ENCODE assay signal across 23 cellular contexts in the genomic region with DNA sequence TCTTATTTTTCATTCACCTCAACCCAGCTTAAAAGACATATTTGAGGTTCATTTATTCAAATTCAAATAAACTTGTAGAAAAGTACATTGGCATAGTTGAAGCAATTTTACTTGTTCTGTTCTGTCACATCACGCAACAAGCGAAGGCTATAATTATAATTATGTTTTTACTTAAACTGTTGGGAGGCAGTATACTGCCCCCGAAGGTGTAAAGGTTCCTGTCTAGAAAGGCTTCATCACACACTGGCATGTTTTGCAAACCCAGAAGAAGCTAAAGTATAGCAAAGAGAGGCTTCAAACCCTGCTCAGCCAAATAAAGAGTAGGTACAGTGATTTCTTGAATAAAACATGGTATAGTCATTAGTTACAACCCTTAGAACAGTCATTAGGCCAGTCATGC.
"Had no signal": no experiment of that assay in that cellular context is flagged by ENCODE, and none has a peak within 500 bp of the region (broad histone marks: within the 10 kb centered on the region; RNA-seq: fewer than 3 reads in every experiment).

No MANE protein-coding gene starts in this region.

- DNase-seq: activated CD4-positive, alpha-beta T cell treated with anti-CD3 and anti-CD28 coated beads, Interleukin-2, amount 50 U/mL, for 1 hour; activated CD8-positive, alpha-beta T cell treated with anti-CD3 and anti-CD28 coated beads for 36 hours; activated naive CD8-positive, alpha-beta T cell treated with anti-CD3 and anti-CD28 coated beads, Interleukin-2, amount 50 U/mL, for 24 hours; activated T-cell treated with anti-CD3 and anti-CD28 coated beads, Interleukin-2, amount 50 U/mL, for 4 hours; amygdala; dermis blood vessel endothelial cell; effector CD4-positive, alpha-beta T cell; esophagus squamous epithelium; left lung; mesendoderm; natural killer cell; right lobe of liver; stimulated activated CD4-positive, alpha-beta T cell treated with anti-CD3 and anti-CD28 coated beads, Interleukin-2, amount 100 ng/mL, for 48 hours; stimulated activated naive CD4-positive, alpha-beta T cell treated with Interleukin-2 at 50 U/mL for 16 hours; T-helper 1 cell had no signal

- H3K27me3 Mint-ChIP-seq: activated CD8-positive, alpha-beta T cell treated with anti-CD3 and anti-CD28 coated beads for 36 hours; activated naive CD4-positive, alpha-beta T cell treated with anti-CD3 and anti-CD28 coated beads, Interleukin-2, amount 50 U/mL, for 24 hours; activated naive CD8-positive, alpha-beta T cell treated with anti-CD3 and anti-CD28 coated beads, Interleukin-2, amount 50 U/mL, for 24 hours; activated T-helper 17 cell treated with anti-CD3 and anti-CD28 coated beads, Interleukin-2, amount 50 U/mL, for 72 hours; central memory CD8-positive, alpha-beta T cell had no signal

- ATAC-seq: activated CD8-positive, alpha-beta T cell treated with anti-CD3 and anti-CD28 coated beads for 36 hours; activated naive CD8-positive, alpha-beta T cell treated with anti-CD3 and anti-CD28 coated beads, Interleukin-2, amount 50 U/mL, for 24 hours; activated T-cell treated with anti-CD3 and anti-CD28 coated beads, Interleukin-2, amount 50 U/mL, for 4 hours; activated T-helper 17 cell treated with anti-CD3 and anti-CD28 coated beads, Interleukin-2, amount 50 U/mL, for 72 hours; left lung; natural killer cell; right lobe of liver had no signal

- H3K27ac Mint-ChIP-seq: activated CD8-positive, alpha-beta T cell treated with anti-CD3 and anti-CD28 coated beads for 36 hours; activated naive CD4-positive, alpha-beta T cell treated with anti-CD3 and anti-CD28 coated beads, Interleukin-2, amount 50 U/mL, for 24 hours; activated naive CD8-positive, alpha-beta T cell treated with anti-CD3 and anti-CD28 coated beads, Interleukin-2, amount 50 U/mL, for 24 hours; activated T-helper 17 cell treated with anti-CD3 and anti-CD28 coated beads, Interleukin-2, amount 50 U/mL, for 72 hours; natural killer cell; T-helper 2 cell treated with Interferon-gamma antibody and Interleukin-4, amounts not matched to agents 5 μg/mL and 100 μg/mL, for 36 hours had no signal

- H3K9me3 Mint-ChIP-seq: activated CD8-positive, alpha-beta T cell treated with anti-CD3 and anti-CD28 coated beads for 36 hours; activated naive CD4-positive, alpha-beta T cell treated with anti-CD3 and anti-CD28 coated beads, Interleukin-2, amount 50 U/mL, for 24 hours; activated naive CD8-positive, alpha-beta T cell treated with anti-CD3 and anti-CD28 coated beads, Interleukin-2, amount 50 U/mL, for 24 hours; activated T-cell treated with anti-CD3 and anti-CD28 coated beads, Interleukin-2, amount 50 U/mL, for 4 hours; activated T-helper 17 cell treated with anti-CD3 and anti-CD28 coated beads, Interleukin-2, amount 50 U/mL, for 72 hours; central memory CD8-positive, alpha-beta T cell; natural killer cell; T-helper 2 cell treated with Interferon-gamma antibody and Interleukin-4, amounts not matched to agents 5 μg/mL and 100 μg/mL, for 36 hours had no signal

- H3K36me3 Mint-ChIP-seq: activated naive CD4-positive, alpha-beta T cell treated with anti-CD3 and anti-CD28 coated beads, Interleukin-2, amount 50 U/mL, for 24 hours; natural killer cell had no signal

- H3K4me3 ChIP-seq: esophagus squamous epithelium, left lung, lung, right lobe of liver, tibial nerve had no signal

- H3K4me1 ChIP-seq: esophagus squamous epithelium, left lung, right lobe of liver, tibial nerve had no signal

- H3K4me3 Mint-ChIP-seq: activated CD8-positive, alpha-beta T cell treated with anti-CD3 and anti-CD28 coated beads for 36 hours; activated naive CD4-positive, alpha-beta T cell treated with anti-CD3 and anti-CD28 coated beads, Interleukin-2, amount 50 U/mL, for 24 hours; activated naive CD8-positive, alpha-beta T cell treated with anti-CD3 and anti-CD28 coated beads, Interleukin-2, amount 50 U/mL, for 24 hours; activated T-cell treated with anti-CD3 and anti-CD28 coated beads, Interleukin-2, amount 50 U/mL, for 4 hours; activated T-helper 17 cell treated with anti-CD3 and anti-CD28 coated beads, Interleukin-2, amount 50 U/mL, for 72 hours; central memory CD8-positive, alpha-beta T cell; natural killer cell; T-helper 2 cell treated with Interferon-gamma antibody and Interleukin-4, amounts not matched to agents 5 μg/mL and 100 μg/mL, for 36 hours had no signal

- H3K9me3 ChIP-seq: esophagus squamous epithelium, left lung, neutrophil, right lobe of liver, tibial nerve had no signal

- H3K27me3 ChIP-seq: esophagus squamous epithelium, left lung, neutrophil, right lobe of liver, tibial nerve had no signal

- H3K4me1 Mint-ChIP-seq: activated naive CD4-positive, alpha-beta T cell treated with anti-CD3 and anti-CD28 coated beads, Interleukin-2, amount 50 U/mL, for 24 hours; activated naive CD8-positive, alpha-beta T cell treated with anti-CD3 and anti-CD28 coated beads, Interleukin-2, amount 50 U/mL, for 24 hours; activated T-helper 17 cell treated with anti-CD3 and anti-CD28 coated beads, Interleukin-2, amount 50 U/mL, for 72 hours; central memory CD8-positive, alpha-beta T cell; natural killer cell had no signal

- H3K36me3 ChIP-seq: esophagus squamous epithelium, left lung, right lobe of liver, tibial nerve had no signal

- H3K27ac ChIP-seq: epithelial cell of prostate, esophagus squamous epithelium, left lung, neutrophil, right lobe of liver, tibial nerve had no signal
